ENCODE assay signal across 12 cellular contexts in the genomic region with DNA sequence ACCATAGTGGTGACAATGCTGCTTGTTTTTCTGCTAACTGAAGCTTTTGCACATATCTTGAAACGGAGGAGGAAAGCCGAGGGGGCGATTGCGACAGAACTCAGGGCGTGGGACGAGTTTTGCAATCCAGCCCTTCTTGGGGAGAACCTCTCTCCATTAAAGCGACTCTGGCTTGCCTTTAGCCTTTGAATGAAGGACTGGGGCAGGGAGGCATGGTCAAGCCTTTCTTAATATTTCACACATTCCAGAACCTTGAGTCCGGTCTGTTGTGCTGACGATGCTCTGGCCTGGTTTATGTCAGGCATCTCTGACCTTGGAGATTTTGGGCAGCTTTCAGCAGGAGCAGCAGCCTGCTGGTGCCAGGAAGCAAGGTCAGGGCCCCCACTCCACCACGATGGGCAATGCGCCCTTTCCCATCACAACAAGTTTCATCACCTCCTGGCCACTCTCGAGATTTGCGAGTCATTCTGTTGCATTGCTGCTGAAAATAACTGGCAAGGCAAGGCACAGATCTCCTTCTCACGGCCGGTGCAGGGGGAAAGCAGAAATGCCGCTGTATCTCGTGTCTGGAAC. TPM values are rescaled to one million over a fixed set of nuclear protein-coding genes. Genes with fewer than 3 reads are reported as not detected.
DNase-seq lines count a peak whose midpoint lies in the region; ATAC-seq and TF ChIP-seq lines count a peak whose summit lies in the region.
"Had no signal": no experiment of that assay in that cellular context is flagged by ENCODE, and none has a peak within 500 bp of the region (broad histone marks: within the 10 kb centered on the region; RNA-seq: fewer than 3 reads in every experiment).

No MANE protein-coding gene starts in this region.

- no peak for TF ChIP-seq CTCF in breast epithelium (IDR thresholded peaks at IDR 0.05)

- H3K4me3 ChIP-seq in breast epithelium (no peak overlapping the region), skin epidermis (no peak overlapping the region)

- TF ChIP-seq POLR2A in breast epithelium (IDR thresholded peaks at IDR 0.05) = no peak

- intact Hi-C loops in breast epithelium (cut with DNase I; ENCODE audit: low total_unique reads) (no loop called here), left colon (cut with DNase I, micrococcal nuclease) (no loop called here)

- no peaks in the 10 kb centered on the region for H3K4me1 ChIP-seq in breast epithelium

- H3K27ac ChIP-seq in breast epithelium (peak overlapping the region; percentile 50 to 85), skin epidermis (peak overlapping the region in 15 of 21 experiments; percentile 5 to 77 (median 34))

- peaks cover 0 to 9% of the 10 kb centered on the region in 2 donors for H3K9me3 ChIP-seq in breast epithelium

- no peaks in the 10 kb centered on the region for H3K27me3 ChIP-seq in breast epithelium

- DNase-seq in ELF-1 (ENCODE audit: low read depth, low spot score) = peak; percentile 69
- peak in 1 of 2 donors; percentile 61 for DNase-seq in breast epithelium (ENCODE audit: low spot score in 2 of 2)
- peak; percentile 30 to 46 for DNase-seq in left colon
- DNase-seq in OCI-M2 (lab: John Stamatoyannopoulos, UW; ENCODE audit: unreplicated experiment) = no peak
- no peak for DNase-seq in MV-4-11 (lab: John Stamatoyannopoulos, UW)
- no peak for DNase-seq in LoVo (ENCODE audit: low spot score)
- DNase-seq: activated CD4-positive, alpha-beta T cell treated with anti-CD3 and anti-CD28 coated beads, Interleukin-2, amount 50 U/mL, for 1 hour; amygdala; NCI-H1105 treated with DMSO at 0.1 percent for 48 hours; small intestine had no signal

- no peaks in the 10 kb centered on the region for H3K36me3 ChIP-seq in breast epithelium

- ATAC-seq in left colon (no peak), HG02852 (IDR thresholded peaks at IDR 0.05; ENCODE audit: unreplicated experiment) (no peak)

RNA-seq across cellular contexts. Expression of gene EMILIN2, which starts 10.8 kb away (rescaled TPM):
- total RNA-seq in breast epithelium (10 to 100 TPM; 23.9 to 45.1 (median 32.4) TPM), left colon (10 to 100 TPM; 16.3 to 18.1 TPM)

Comparison
In these comparisons a context has a peak if more than half of its experiments do, and no peak if none do; other contexts are left out.
1. DNase-seq: peak in ELF-1 (single experiment) and left colon (2 of 2); none in OCI-M2 (single experiment), MV-4-11 (single experiment) and LoVo (single experiment).